Comparison of ENCODE assay signal across 13 cellular contexts in the genomic region with DNA sequence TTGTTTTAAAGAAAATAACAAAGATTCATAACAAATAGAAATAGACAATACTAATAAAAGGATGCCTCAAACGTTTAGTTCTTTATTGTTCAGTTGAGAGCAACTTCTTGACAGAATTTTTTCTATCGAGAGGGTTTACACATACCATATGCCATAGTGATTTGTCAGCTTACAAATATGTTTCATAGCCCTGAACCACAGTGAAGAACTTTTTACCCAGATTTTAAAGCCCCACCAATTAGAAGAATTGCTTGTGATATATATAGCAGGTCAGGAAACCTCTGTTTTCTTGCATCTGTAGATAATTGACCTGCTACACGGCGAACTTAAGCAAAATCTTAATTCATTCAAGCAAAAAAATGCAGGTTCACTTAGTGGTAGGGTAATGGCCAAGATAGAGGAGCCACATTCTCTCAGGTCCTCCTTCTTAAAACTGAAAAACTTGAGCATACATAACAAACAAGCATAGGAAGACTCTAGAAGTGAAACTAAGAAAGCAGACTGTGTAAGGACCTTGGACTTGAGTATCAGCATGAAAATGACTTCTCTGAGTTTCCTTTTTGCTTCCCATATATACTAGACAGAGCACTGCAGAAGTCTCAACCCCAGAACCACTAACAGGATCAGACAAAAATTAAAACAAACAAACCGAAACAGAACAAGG. TPM values are rescaled to one million over a fixed set of nuclear protein-coding genes. Genes with fewer than 3 reads are reported as not detected.
A peak's percentile ranks its signal among the peaks of the same experiment; 100 is the strongest.
DNase-seq lines count a peak whose midpoint lies in the region; ATAC-seq and TF ChIP-seq lines count a peak whose summit lies in the region.
"Had no signal": no experiment of that assay in that cellular context is flagged by ENCODE, and none has a peak within 500 bp of the region (broad histone marks: within the 10 kb centered on the region; RNA-seq: fewer than 3 reads in every experiment).

No MANE protein-coding gene starts in this region.

- no peaks in the 10 kb centered on the region for H3K36me3 ChIP-seq in PC-3 (ENCODE audit: low read depth, low read length)
- no peaks in the 10 kb centered on the region for H3K36me3 ChIP-seq in effector memory CD4-positive, alpha-beta T cell (ENCODE audit: control insufficient read depth, insufficient read depth, low read length)

- H3K4me3 ChIP-seq in PC-3 (ENCODE audit: low read length) = peak overlapping the region; percentile 46; the same call in 1 of the 2 replicates
- no peak overlapping the region for H3K4me3 ChIP-seq in effector memory CD4-positive, alpha-beta T cell (ENCODE audit: insufficient read depth, low read depth, low read length, poor library complexity, severe bottlenecking)

- no peak overlapping the region for H3K27ac ChIP-seq in PC-3 (ENCODE audit: low read length)
- no peak overlapping the region for H3K27ac ChIP-seq in effector memory CD4-positive, alpha-beta T cell (ENCODE audit: insufficient read depth, low read length, poor library complexity, severe bottlenecking)
- H3K27ac ChIP-seq: epithelial cell of prostate had no signal

- no peak for TF ChIP-seq CTCF in PC-3 (conservative IDR thresholded peaks at IDR 0.05; ENCODE audit: low read depth, low read length)

- peak overlapping the region; percentile 68 for H3K4me2 ChIP-seq in PC-3 (ENCODE audit: low read length)

- H3K9me3 ChIP-seq in PC-3 (ENCODE audit: low read length) = no peaks in the 10 kb centered on the region
- no peaks in the 10 kb centered on the region for H3K9me3 ChIP-seq in effector memory CD4-positive, alpha-beta T cell (ENCODE audit: control insufficient read depth, low read length)

- H3K27me3 ChIP-seq in PC-3 (ENCODE audit: low read length) = 0 out of 2 replicates have a peak, but pooled peaks cover 4% of the 10 kb centered on the region
- H3K27me3 ChIP-seq in effector memory CD4-positive, alpha-beta T cell (replicated peaks; ENCODE audit: control insufficient read depth, insufficient read depth, low read length, poor library complexity, severe bottlenecking) = no peaks in the 10 kb centered on the region

- peaks cover 5% of the 10 kb centered on the region; the same call in 1 of the 2 replicates for H3K4me1 ChIP-seq in PC-3 (ENCODE audit: insufficient read depth, low read length)
- no peaks in the 10 kb centered on the region for H3K4me1 ChIP-seq in effector memory CD4-positive, alpha-beta T cell (ENCODE audit: control insufficient read depth, insufficient read depth, low read length, poor library complexity, severe bottlenecking)

- H3K9me2 ChIP-seq in PC-3 (replicated peaks; ENCODE audit: low read length) = no peaks in the 10 kb centered on the region

- no peaks in the 10 kb centered on the region for H3K79me2 ChIP-seq in PC-3 (ENCODE audit: low read length)

- POLR2A ChIA-PET in PC-3 (lab: Charles Lee; ENCODE audit: unreplicated experiment) = no interaction called here

- no peak overlapping the region for H3K9ac ChIP-seq in PC-3 (ENCODE audit: low read length)

- no peaks in the 10 kb centered on the region for H3F3A ChIP-seq in PC-3 (ENCODE audit: low read length, unreplicated experiment)

- CTCF ChIA-PET in PC-3 (lab: Charles Lee) = no interaction called here

- H2AFZ ChIP-seq in PC-3 (ENCODE audit: low read length) = peak overlapping the region; percentile 67

- ATAC-seq in GM18511 (IDR thresholded peaks at IDR 0.05; ENCODE audit: unreplicated experiment) (peak; percentile 97), GM21515 (IDR thresholded peaks at IDR 0.05; ENCODE audit: unreplicated experiment) (peak; percentile 96), HG03066 (IDR thresholded peaks at IDR 0.05; ENCODE audit: low read depth, unreplicated experiment) (peak; percentile 99), PC-3 (no peak; the same call in 1 of the 2 replicates), left colon (no peak)
- ATAC-seq: activated CD8-positive, alpha-beta T cell treated with anti-CD3 and anti-CD28 coated beads, Interleukin-2, amount 10 ng/mL, durations not matched to agents 7 days and 5 days; HCT116 had no signal

- no peaks in the 10 kb centered on the region for H4K20me1 ChIP-seq in PC-3 (ENCODE audit: low read length)

- BruUV-seq in PC-3 (replicated peaks; lab: Mats Ljungman, UMichigan) = no TSS peak

- intact Hi-C loops in PC-3 (cut with micrococcal nuclease) (no loop called here), left colon (cut with DNase I, micrococcal nuclease) (no loop called here)

- no peak for DNase-seq in PC-3
- DNase-seq in stimulated activated naive CD4-positive, alpha-beta T cell (lab: John Stamatoyannopoulos, UW) = no peak
- no peak for DNase-seq in Ammon's horn (ENCODE audit: low spot score)
- no peak for DNase-seq in effector memory CD4-positive, alpha-beta T cell
- no peak for DNase-seq in left colon
- DNase-seq: activated CD8-positive, alpha-beta T cell treated with anti-CD3 and anti-CD28 coated beads, Interleukin-2, amount 10 ng/mL, durations not matched to agents 7 days and 5 days; CD8-positive, alpha-beta memory T cell; NCI-H1436 had no signal

RNA-seq across cellular contexts. Expression of a gene that starts 39.5 kb away (rescaled TPM):
- not detected in 2 replicates for total RNA-seq in PC-3 (2014; rRNA removed)
- not detected for total RNA-seq in left colon
- total RNA-seq: activated CD8-positive, alpha-beta T cell treated with anti-CD3 and anti-CD28 coated beads, Interleukin-2, amount 10 ng/mL, durations not matched to agents 7 days and 5 days; CD8-positive, alpha-beta memory T cell had no signal

RNA-seq across cellular contexts. Expression of a gene that starts 39.8 kb away (rescaled TPM):
- total RNA-seq in PC-3 (2014; rRNA removed) (not detected in 2 replicates), left colon (not detected)
- total RNA-seq: activated CD8-positive, alpha-beta T cell treated with anti-CD3 and anti-CD28 coated beads, Interleukin-2, amount 10 ng/mL, durations not matched to agents 7 days and 5 days; CD8-positive, alpha-beta memory T cell had no signal

Comparison
In these comparisons a context has a peak if more than half of its experiments do, and no peak if none do; other contexts are left out.
1. ATAC-seq: peak in GM18511 (single experiment), GM21515 (single experiment) and HG03066 (single experiment); none in PC-3 (single experiment) and left colon (single experiment).